8 cellular contexts compared by ENCODE assay signal in genomic region chr22:45671051-45671782, GRCh38. TPM values are rescaled to one million over a fixed set of nuclear protein-coding genes. Genes with fewer than 3 reads are reported as not detected.
DNase-seq lines count a peak whose midpoint lies in the region; ATAC-seq and TF ChIP-seq lines count a peak whose summit lies in the region.

No MANE protein-coding gene starts in this region.

- peak overlapping the region; percentile 95 for H3K4me3 ChIP-seq in Jurkat, Clone E6-1 (ENCODE audit: low read length)

- peaks cover 30% of the 10 kb centered on the region for H3K4me1 Mint-ChIP-seq in Calu3 (ENCODE audit: low read depth, unreplicated experiment)

- peak overlapping the region; percentile 30 for H3K27ac Mint-ChIP-seq in Calu3 (ENCODE audit: unreplicated experiment)

- intact Hi-C loops in Calu3 (cut with micrococcal nuclease; ENCODE audit: unreplicated experiment), result no loop called here

- peak overlapping the region; percentile 87 for H3K4me3 Mint-ChIP-seq in Calu3 (ENCODE audit: low read depth, unreplicated experiment)

- no peaks in the 10 kb centered on the region for H3K27me3 Mint-ChIP-seq in Calu3 (ENCODE audit: unreplicated experiment)

- TF ChIP-seq CTCF in Calu3 (IDR thresholded peaks at IDR 0.05; ENCODE audit: unreplicated experiment), result no peak
- TF ChIP-seq CTCF in GM20000 (IDR thresholded peaks at IDR 0.05; ENCODE audit: extremely low read depth, missing control alignments), result no peak

- no TSS peak for BruUV-seq in Calu3 (replicated peaks; lab: Mats Ljungman, UMichigan)

- H3K27ac ChIP-seq in temporal lobe (ENCODE audit: low read depth, low read length), result peak overlapping the region; percentile 45

- DNase-seq in Calu3 (no peak), left lobe of liver (ENCODE audit: low spot score) (no peak), GM20000 (ENCODE audit: low spot score) (no peak)
- no peak for DNase-seq in Jurkat, Clone E6-1 (ENCODE audit: low read depth, low spot score)
- DNase-seq in central memory CD4-positive, alpha-beta T cell, result peak; percentile 2

- ATAC-seq in left lobe of liver (peak; percentile 8), GM21390 (IDR thresholded peaks at IDR 0.05; ENCODE audit: unreplicated experiment) (no peak), GM21619 (IDR thresholded peaks at IDR 0.05; ENCODE audit: unreplicated experiment) (no peak)

- H3K9me3 Mint-ChIP-seq in Calu3 (ENCODE audit: low read depth, unreplicated experiment), result peaks cover 3% of the 10 kb centered on the region

- peaks cover 44% of the 10 kb centered on the region for H3K36me3 Mint-ChIP-seq in Calu3 (ENCODE audit: insufficient read depth, unreplicated experiment)

- CTCF ChIA-PET in Calu3 (lab: Charles Lee), result interaction anchor here (0.7 to 1.8 kb wide), 4 partner anchors 17 to 656 kb away, joined by 4 to 7 read pairs (median 4); no protein-coding TSS in a partner anchor

RNA-seq across cellular contexts. Expression of gene ATXN10, which starts 0.4 kb away (rescaled TPM):
- 243 and 263 TPM in 2 replicates for total RNA-seq in Calu3 (2022)
- 176 TPM for polyA plus RNA-seq in Jurkat, Clone E6-1 (2012; ENCODE audit: insufficient read depth, insufficient read length)
- 71.7 TPM for total RNA-seq in left lobe of liver
- 262 TPM for total RNA-seq in temporal lobe
